In genomic region chr1:158148458-158148857, GRCh38 we compare ENCODE assay signal across 10 cellular contexts. TPM values are rescaled to one million over a fixed set of nuclear protein-coding genes. Genes with fewer than 3 reads are reported as not detected.
DNase-seq lines count a peak whose midpoint lies in the region; ATAC-seq and TF ChIP-seq lines count a peak whose summit lies in the region.
"Had no signal": no experiment of that assay in that cellular context is flagged by ENCODE, and none has a peak within 500 bp of the region (broad histone marks: within the 10 kb centered on the region; RNA-seq: fewer than 3 reads in every experiment).

No MANE protein-coding gene starts in this region.

- H3K27ac Mint-ChIP-seq in IgD-negative memory B cell: peak overlapping the region; percentile 2 to 98 (median 37)
- H3K27ac Mint-ChIP-seq in activated naive CD8-positive, alpha-beta T cell treated with anti-CD3 and anti-CD28 coated beads, Interleukin-2, amount 50 U/mL, for 24 hours: no peak overlapping the region
- no peak overlapping the region for H3K27ac Mint-ChIP-seq in nephron progenitor cell

- peaks cover 4% of the 10 kb centered on the region; the same call in 1 of the 2 replicates for H3K9me3 ChIP-seq in MG63

- no peaks in the 10 kb centered on the region for H3K36me3 ChIP-seq in MG63

- TF ChIP-seq CTCF in nephron progenitor cell (IDR thresholded peaks at IDR 0.05): no peak

- H3K27me3 ChIP-seq in MG63: no peaks in the 10 kb centered on the region; the same call in none of the 2 replicates

- H3K9me3 Mint-ChIP-seq in IgD-negative memory B cell: peaks cover 0 to 13% (median 5%) of the 10 kb centered on the region in 3 donors
- no peaks in the 10 kb centered on the region for H3K9me3 Mint-ChIP-seq in activated naive CD8-positive, alpha-beta T cell treated with anti-CD3 and anti-CD28 coated beads, Interleukin-2, amount 50 U/mL, for 24 hours
- H3K9me3 Mint-ChIP-seq in nephron progenitor cell: peaks cover 34% of the 10 kb centered on the region

- ATAC-seq in activated naive CD8-positive, alpha-beta T cell treated with anti-CD3 and anti-CD28 coated beads, Interleukin-2, amount 50 U/mL, for 24 hours: no peak
- no peak for ATAC-seq in HG03280 (IDR thresholded peaks at IDR 0.05; ENCODE audit: unreplicated experiment)

- DNase-seq in CD1c-positive myeloid dendritic cell (ENCODE audit: extremely low spot score): peak; percentile 62
- no peak for DNase-seq in activated naive CD8-positive, alpha-beta T cell treated with anti-CD3 and anti-CD28 coated beads, Interleukin-2, amount 50 U/mL, for 24 hours
- DNase-seq in nephron progenitor cell: no peak
- DNase-seq in SW 1271 (lab: John Stamatoyannopoulos, UW): no peak
- DNase-seq in MG63: no peak
- no peak for DNase-seq in NCI-H187 (lab: John Stamatoyannopoulos, UW)
- DNase-seq: activated CD4-positive, alpha-beta T cell treated with anti-CD3 and anti-CD28 coated beads, Interleukin-2, amount 50 U/mL, for 48 hours; mesenchymal stem cell had no signal

- H3K4me3 Mint-ChIP-seq in IgD-negative memory B cell: peak overlapping the region; percentile 94 to 99 (median 98)
- H3K4me3 Mint-ChIP-seq in activated naive CD8-positive, alpha-beta T cell treated with anti-CD3 and anti-CD28 coated beads, Interleukin-2, amount 50 U/mL, for 24 hours: peak overlapping the region; percentile 83
- peak overlapping the region; percentile 76 for H3K4me3 Mint-ChIP-seq in nephron progenitor cell

- no peak overlapping the region for H3K4me3 ChIP-seq in MG63

- H3K36me3 Mint-ChIP-seq in IgD-negative memory B cell (no peaks in the 10 kb centered on the region), nephron progenitor cell (ENCODE audit: low read depth) (peaks cover 14% of the 10 kb centered on the region)
- peaks cover 1% of the 10 kb centered on the region for H3K36me3 Mint-ChIP-seq in activated naive CD8-positive, alpha-beta T cell treated with anti-CD3 and anti-CD28 coated beads, Interleukin-2, amount 50 U/mL, for 24 hours (ENCODE audit: low read depth)

- H3K27me3 Mint-ChIP-seq in IgD-negative memory B cell (no peaks in the 10 kb centered on the region), nephron progenitor cell (ENCODE audit: low read depth, poor library complexity) (peaks cover 21% of the 10 kb centered on the region)
- no peaks in the 10 kb centered on the region for H3K27me3 Mint-ChIP-seq in activated naive CD8-positive, alpha-beta T cell treated with anti-CD3 and anti-CD28 coated beads, Interleukin-2, amount 50 U/mL, for 24 hours

- H3K4me1 Mint-ChIP-seq in IgD-negative memory B cell (peaks cover 27 to 38% (median 30%) of the 10 kb centered on the region in 3 donors), nephron progenitor cell (peaks cover 24% of the 10 kb centered on the region)
- peaks cover 30% of the 10 kb centered on the region for H3K4me1 Mint-ChIP-seq in activated naive CD8-positive, alpha-beta T cell treated with anti-CD3 and anti-CD28 coated beads, Interleukin-2, amount 50 U/mL, for 24 hours

RNA-seq across cellular contexts. Expression of gene CD1D, which starts 32.2 kb away (rescaled TPM):
- polyA plus RNA-seq in IgD-negative memory B cell: 20.5 TPM
- not detected in 2 replicates for total RNA-seq in MG63 (2014; rRNA removed; shearing (Covaris generic); ENCODE audit: low replicate concordance)

Comparison
In these comparisons a context has a peak if more than half of its experiments do, and no peak if none do; other contexts are left out.
1. H3K27ac Mint-ChIP-seq: peak in IgD-negative memory B cell (3 of 3); none in activated naive CD8-positive, alpha-beta T cell treated with anti-CD3 and anti-CD28 coated beads, Interleukin-2, amount 50 U/mL, for 24 hours (single experiment) and nephron progenitor cell (single experiment).
2. Peak in every context shown above with its lines, with median percentiles within 50 percentile points of each other: H3K4me3 Mint-ChIP-seq.